ENCODE assay signal across 13 cellular contexts in the genomic region with DNA sequence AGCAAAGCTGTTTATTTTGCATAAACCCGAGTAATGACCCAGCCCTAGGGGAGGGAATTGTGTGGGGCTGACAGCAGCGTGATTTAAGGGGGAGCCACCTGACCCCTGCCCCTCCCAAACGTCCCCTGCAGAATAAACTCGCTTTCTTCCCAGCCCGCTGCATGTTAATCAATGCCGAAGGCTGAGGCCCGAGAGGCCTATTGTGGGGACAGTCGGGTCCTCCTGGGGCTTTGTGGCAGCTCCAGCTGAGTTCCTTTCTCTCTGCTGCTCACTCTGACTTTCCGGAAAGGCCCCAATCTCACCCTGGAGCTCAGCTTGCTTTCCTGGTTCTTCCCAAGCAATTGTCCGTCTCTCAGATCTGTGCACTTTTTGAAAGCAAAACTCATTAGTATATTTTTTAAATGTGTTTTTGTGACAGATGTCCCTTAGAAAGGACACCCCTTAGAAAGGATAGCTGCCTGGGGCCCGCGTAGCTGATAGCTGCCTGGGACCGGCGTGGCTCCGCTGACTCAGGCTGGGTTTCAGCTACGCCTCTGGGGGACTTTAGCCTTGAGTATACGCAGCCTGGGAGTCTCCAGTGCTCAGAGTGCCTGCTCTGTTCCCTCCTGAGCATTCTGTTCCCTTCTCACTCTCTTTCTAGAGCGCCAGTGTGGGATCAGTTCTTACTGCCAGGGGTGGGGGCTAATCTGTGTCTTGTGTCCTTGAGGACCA.
DNase-seq lines count a peak whose midpoint lies in the region; ATAC-seq and TF ChIP-seq lines count a peak whose summit lies in the region.
"Had no signal": no experiment of that assay in that cellular context is flagged by ENCODE, and none has a peak within 500 bp of the region (broad histone marks: within the 10 kb centered on the region; RNA-seq: fewer than 3 reads in every experiment).

No MANE protein-coding gene starts in this region.

- WGBS in thymus, result 95% methylated on average over 18 of the region's 18 CpGs
- WGBS in lower leg skin, 2 donors, result 71 to 74% methylated on average over 18 of the region's 18 CpGs

- H3K4me3 ChIP-seq in Panc1 (ENCODE audit: low read depth in 2 of 2, low read length in 2 of 2), result no peak overlapping the region
- H3K4me3 ChIP-seq in cardiac muscle cell, result no peak overlapping the region
- H3K4me3 ChIP-seq in thymus (ENCODE audit: low read length), result no peak overlapping the region
- H3K4me3 ChIP-seq in CD8-positive, alpha-beta memory T cell (ENCODE audit: low read length), result no peak overlapping the region
- no peak overlapping the region for H3K4me3 ChIP-seq in lower leg skin (ENCODE audit: low read depth, poor library complexity, severe bottlenecking)
- H3K4me3 ChIP-seq: body of pancreas, testis had no signal

- peak overlapping the region; percentile 91 for H3K27ac Mint-ChIP-seq in mesothelial cell of epicardium
- H3K27ac Mint-ChIP-seq in CD8-positive, alpha-beta memory T cell, result no peak overlapping the region
- no peak overlapping the region for H3K27ac Mint-ChIP-seq in CD14-positive monocyte
- H3K27ac Mint-ChIP-seq: activated T-cell treated with anti-CD3 and anti-CD28 coated beads, Interleukin-2, amount 50 U/mL, for 24 hours had no signal

- peaks cover 44% of the 10 kb centered on the region for H3K4me1 Mint-ChIP-seq in mesothelial cell of epicardium
- H3K4me1 Mint-ChIP-seq in CD8-positive, alpha-beta memory T cell, result no peaks in the 10 kb centered on the region
- H3K4me1 Mint-ChIP-seq in CD14-positive monocyte, result no peaks in the 10 kb centered on the region

- H3K4me3 Mint-ChIP-seq in mesothelial cell of epicardium (no peak overlapping the region), CD14-positive monocyte (no peak overlapping the region)
- H3K4me3 Mint-ChIP-seq in CD8-positive, alpha-beta memory T cell, result no peak overlapping the region
- H3K4me3 Mint-ChIP-seq: activated T-cell treated with anti-CD3 and anti-CD28 coated beads, Interleukin-2, amount 50 U/mL, for 24 hours had no signal

- BruUV-seq in Panc1 (replicated peaks; lab: Mats Ljungman, UMichigan), result no TSS peak

- H3K9me3 Mint-ChIP-seq in mesothelial cell of epicardium (no peaks in the 10 kb centered on the region), CD14-positive monocyte (no peaks in the 10 kb centered on the region)
- no peaks in the 10 kb centered on the region for H3K9me3 Mint-ChIP-seq in CD8-positive, alpha-beta memory T cell
- H3K9me3 Mint-ChIP-seq: activated T-cell treated with anti-CD3 and anti-CD28 coated beads, Interleukin-2, amount 50 U/mL, for 24 hours had no signal

- intact Hi-C loops in Panc1 (cut with micrococcal nuclease; ENCODE audit: unreplicated experiment), result no loop called here
- intact Hi-C loops in lower leg skin (cut with DNase I; ENCODE audit: low total_unique reads), result no loop called here
- intact Hi-C loops in CD14-positive monocyte (cut with micrococcal nuclease), result no loop called here

- H3K36me3 Mint-ChIP-seq in mesothelial cell of epicardium (no peaks in the 10 kb centered on the region), CD14-positive monocyte (no peaks in the 10 kb centered on the region)
- no peaks in the 10 kb centered on the region for H3K36me3 Mint-ChIP-seq in CD8-positive, alpha-beta memory T cell

- CTCF ChIA-PET in Panc1 (lab: Charles Lee), result no interaction called here
- CTCF ChIA-PET in CD8-positive, alpha-beta memory T cell (lab: Charles Lee), result no interaction called here

- no peak for TF ChIP-seq POLR2A in lower leg skin (IDR thresholded peaks at IDR 0.05)

- H3K27me3 ChIP-seq in Panc1 (ENCODE audit: control insufficient read depth, insufficient read depth, low read length) (no peaks in the 10 kb centered on the region), cardiac muscle cell (no peaks in the 10 kb centered on the region), thymus (ENCODE audit: control insufficient read depth, insufficient read depth) (no peaks in the 10 kb centered on the region)
- H3K27me3 ChIP-seq in CD8-positive, alpha-beta memory T cell (ENCODE audit: insufficient read depth, low read length, poor library complexity, severe bottlenecking), result no peaks in the 10 kb centered on the region
- H3K27me3 ChIP-seq: body of pancreas, testis had no signal

- H3K4me1 ChIP-seq in Panc1 (ENCODE audit: control insufficient read depth, insufficient read depth, low read length), result no peaks in the 10 kb centered on the region
- H3K4me1 ChIP-seq in cardiac muscle cell (ENCODE audit: low read depth), result peaks cover 33% of the 10 kb centered on the region
- no peaks in the 10 kb centered on the region for H3K4me1 ChIP-seq in thymus (ENCODE audit: control insufficient read depth, insufficient read depth, low read length)
- no peaks in the 10 kb centered on the region for H3K4me1 ChIP-seq in CD8-positive, alpha-beta memory T cell (ENCODE audit: insufficient read depth, low read length)
- H3K4me1 ChIP-seq: body of pancreas had no signal

- TF ChIP-seq CTCF in Panc1 (IDR thresholded peaks at IDR 0.05), result no peak
- TF ChIP-seq CTCF in cardiac muscle cell (IDR thresholded peaks at IDR 0.05; ENCODE audit: low read depth, low read length), result no peak
- no peak for TF ChIP-seq CTCF in mesothelial cell of epicardium (IDR thresholded peaks at IDR 0.05; ENCODE audit: unreplicated experiment)
- TF ChIP-seq CTCF in lower leg skin (IDR thresholded peaks at IDR 0.05), result no peak
- no peak for TF ChIP-seq CTCF in CD14-positive monocyte (IDR thresholded peaks at IDR 0.05)

- H3K27me3 Mint-ChIP-seq in mesothelial cell of epicardium (ENCODE audit: low read depth) (no peaks in the 10 kb centered on the region), CD14-positive monocyte (ENCODE audit: low read depth in 3 of 3) (peaks cover 0 to 3% (median 0%) of the 10 kb centered on the region in 3 donors)
- peaks cover 0 to 4% of the 10 kb centered on the region in 2 donors for H3K27me3 Mint-ChIP-seq in CD8-positive, alpha-beta memory T cell
- H3K27me3 Mint-ChIP-seq: activated T-cell treated with anti-CD3 and anti-CD28 coated beads, Interleukin-2, amount 50 U/mL, for 24 hours had no signal

- in situ Hi-C loops in Panc1 (cut with HindIII; ENCODE audit: low pct_unique_long_range_greater_than_20kb, low sequenced_read_pairs), result no loop called here

- POLR2A ChIA-PET in Panc1 (lab: Charles Lee), result no interaction called here
- POLR2A ChIA-PET in CD8-positive, alpha-beta memory T cell (lab: Charles Lee), result no interaction called here

- DNase-seq in Panc1 (ENCODE audit: low read depth, low spot score) (no peak), cardiac muscle cell (ENCODE audit: low read depth in 1 of 2, low spot score in 1 of 2) (peak in 1 of 2 donors; percentile 45), mesothelial cell of epicardium (ENCODE audit: low spot score in 2 of 2, unreplicated experiment in 2 of 2) (no peak), lower leg skin (ENCODE audit: low spot score in 2 of 2) (no peak), CD14-positive monocyte (ENCODE audit: low spot score) (no peak), T-helper 2 cell (no peak)
- DNase-seq in CD8-positive, alpha-beta memory T cell, result no peak
- DNase-seq: activated CD4-positive, alpha-beta T cell treated with anti-CD3 and anti-CD28 coated beads for 1 hour; activated T-cell treated with anti-CD3 and anti-CD28 coated beads, Interleukin-2, amount 50 U/mL, for 24 hours; body of pancreas; NCI-H2171 treated with DMSO at 0.1 percent for 48 hours; testis had no signal

- H3K36me3 ChIP-seq in Panc1 (ENCODE audit: control insufficient read depth, insufficient read depth, low read length), result no peaks in the 10 kb centered on the region
- H3K36me3 ChIP-seq in cardiac muscle cell, result no peaks in the 10 kb centered on the region
- H3K36me3 ChIP-seq in thymus (ENCODE audit: control insufficient read depth, insufficient read depth), result no peaks in the 10 kb centered on the region
- H3K36me3 ChIP-seq in CD8-positive, alpha-beta memory T cell (ENCODE audit: insufficient read depth, low read length), result no peaks in the 10 kb centered on the region

- H3K9me3 ChIP-seq in Panc1 (ENCODE audit: control insufficient read depth, insufficient read depth, low read depth, low read length) (no peaks in the 10 kb centered on the region), cardiac muscle cell (ENCODE audit: low read depth) (no peaks in the 10 kb centered on the region), thymus (ENCODE audit: control insufficient read depth) (no peaks in the 10 kb centered on the region)
- H3K9me3 ChIP-seq in CD8-positive, alpha-beta memory T cell (ENCODE audit: low read length), result no peaks in the 10 kb centered on the region
- H3K9me3 ChIP-seq: body of pancreas, testis had no signal

- H3K27ac ChIP-seq in Panc1 (ENCODE audit: low read length) (no peak overlapping the region), cardiac muscle cell (peak overlapping the region; percentile 97), thymus (ENCODE audit: low read depth) (peak overlapping the region; percentile 21)
- H3K27ac ChIP-seq in CD8-positive, alpha-beta memory T cell (ENCODE audit: low read depth, low read length), result no peak overlapping the region
- H3K27ac ChIP-seq: body of pancreas had no signal

- 0 out of 2 replicates have a peak, but pooled peaks have one; percentile 44 for ATAC-seq in Panc1
- ATAC-seq: body of pancreas had no signal

Comparison
In these comparisons a context has a peak if more than half of its experiments do, and no peak if none do; other contexts are left out.
1. H3K27ac ChIP-seq: peak in cardiac muscle cell (single experiment) and thymus (single experiment); none in Panc1 (single experiment) and CD8-positive, alpha-beta memory T cell (single experiment).